Comparison of ENCODE assay signal across 8 cellular contexts in the genomic region with DNA sequence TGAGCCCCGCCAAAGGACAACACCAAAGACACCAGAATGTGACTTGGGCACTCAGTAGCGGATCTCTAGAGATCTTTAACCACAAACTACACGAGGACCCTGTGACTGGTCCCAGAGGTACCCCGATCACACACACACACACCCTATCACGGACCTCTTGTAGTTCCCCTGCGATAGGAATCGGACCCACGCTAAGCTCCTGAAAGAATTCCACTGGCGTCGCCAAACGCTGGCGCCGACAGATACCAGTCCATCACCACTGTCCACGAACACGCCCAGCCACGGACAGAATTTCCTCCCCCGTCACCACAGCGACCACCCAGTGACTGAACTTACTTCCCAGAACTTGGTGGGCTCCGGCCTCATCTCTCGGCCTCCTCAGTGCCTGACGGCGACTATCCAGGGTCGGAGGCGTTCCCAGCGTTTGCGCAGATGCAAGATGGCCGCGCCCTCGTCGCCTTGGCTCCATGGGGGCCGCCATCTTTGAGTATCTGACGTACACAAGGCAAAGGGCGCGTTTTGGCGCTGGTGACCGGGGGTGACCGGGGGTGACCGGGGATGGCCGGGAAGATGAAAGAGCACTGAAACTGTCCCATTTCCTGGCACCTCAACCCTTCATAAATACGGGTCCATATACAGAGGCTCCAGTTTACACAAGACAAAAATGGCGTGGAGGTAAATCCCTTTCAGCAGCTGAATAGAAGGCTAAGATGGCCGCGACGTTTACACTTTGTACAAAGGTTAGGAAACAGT.
DNase-seq lines count a peak whose midpoint lies in the region; ATAC-seq and TF ChIP-seq lines count a peak whose summit lies in the region.

A gene (minus strand): TSS at position 407 of the 753 bp plus-strand sequence. CDS start 4,500 bp downstream, outside the sequence.

- no peaks in the 10 kb centered on the region for H3K27me3 ChIP-seq in NT2/D1 (ENCODE audit: insufficient read depth, insufficient read length)

- peaks cover 14% of the 10 kb centered on the region for H3K36me3 ChIP-seq in NT2/D1 (ENCODE audit: insufficient read depth, insufficient read length, low read length)

- TF ChIP-seq CTCF in epithelial cell of esophagus (IDR thresholded peaks at IDR 0.05; ENCODE audit: insufficient read depth, low read depth, low read length, missing control alignments), result no peak

- DNase-seq in C1 segment of cervical spinal cord (lab: John Stamatoyannopoulos, UW), result peak; percentile 19 to 92 (median 88)
- DNase-seq in NT2/D1 (ENCODE audit: low read depth, low spot score), result peak; percentile 87
- peak; percentile 85 for DNase-seq in activated T-cell treated with anti-CD3 and anti-CD28 coated beads for 4 hours
- peak; percentile 87 for DNase-seq in epithelial cell of esophagus (ENCODE audit: low read depth)
- DNase-seq in middle frontal gyrus (ENCODE audit: extremely low spot score, low spot score), result peak; percentile 93
- DNase-seq in stimulated activated CD8-positive, alpha-beta memory T cell treated with anti-CD3 and anti-CD28 coated beads, Interleukin-15, amount 100 ng/mL, for 48 hours (ENCODE audit: low read depth in 2 of 2), result peak; percentile 80

- H3K4me3 ChIP-seq in NT2/D1 (ENCODE audit: insufficient read length, low read depth) (peak within 1 kb of the TSS; percentile 96), epithelial cell of esophagus (ENCODE audit: low read length) (peak within 1 kb of the TSS; percentile 90)

- no peaks in the 10 kb centered on the region for H3K4me1 ChIP-seq in NT2/D1 (ENCODE audit: insufficient read depth, insufficient read length)

- H3K9me3 ChIP-seq in NT2/D1 (ENCODE audit: insufficient read depth, low read length), result no peaks in the 10 kb centered on the region; the same call in 1 of the 2 replicates

- ATAC-seq in GM19351 (IDR thresholded peaks at IDR 0.05; ENCODE audit: unreplicated experiment) (peak; percentile 73), HG03571 (IDR thresholded peaks at IDR 0.05; ENCODE audit: unreplicated experiment) (peak; percentile 78)

- peak within 1 kb of the TSS; percentile 93 for H3K9ac ChIP-seq in NT2/D1 (ENCODE audit: insufficient read length, low read depth)

Comparison
In these comparisons a context has a peak if more than half of its experiments do, and no peak if none do; other contexts are left out.
1. Peak in every context shown above with its lines: DNase-seq, ATAC-seq and H3K4me3 ChIP-seq.